8 cellular contexts compared by ENCODE assay signal in the genomic region with DNA sequence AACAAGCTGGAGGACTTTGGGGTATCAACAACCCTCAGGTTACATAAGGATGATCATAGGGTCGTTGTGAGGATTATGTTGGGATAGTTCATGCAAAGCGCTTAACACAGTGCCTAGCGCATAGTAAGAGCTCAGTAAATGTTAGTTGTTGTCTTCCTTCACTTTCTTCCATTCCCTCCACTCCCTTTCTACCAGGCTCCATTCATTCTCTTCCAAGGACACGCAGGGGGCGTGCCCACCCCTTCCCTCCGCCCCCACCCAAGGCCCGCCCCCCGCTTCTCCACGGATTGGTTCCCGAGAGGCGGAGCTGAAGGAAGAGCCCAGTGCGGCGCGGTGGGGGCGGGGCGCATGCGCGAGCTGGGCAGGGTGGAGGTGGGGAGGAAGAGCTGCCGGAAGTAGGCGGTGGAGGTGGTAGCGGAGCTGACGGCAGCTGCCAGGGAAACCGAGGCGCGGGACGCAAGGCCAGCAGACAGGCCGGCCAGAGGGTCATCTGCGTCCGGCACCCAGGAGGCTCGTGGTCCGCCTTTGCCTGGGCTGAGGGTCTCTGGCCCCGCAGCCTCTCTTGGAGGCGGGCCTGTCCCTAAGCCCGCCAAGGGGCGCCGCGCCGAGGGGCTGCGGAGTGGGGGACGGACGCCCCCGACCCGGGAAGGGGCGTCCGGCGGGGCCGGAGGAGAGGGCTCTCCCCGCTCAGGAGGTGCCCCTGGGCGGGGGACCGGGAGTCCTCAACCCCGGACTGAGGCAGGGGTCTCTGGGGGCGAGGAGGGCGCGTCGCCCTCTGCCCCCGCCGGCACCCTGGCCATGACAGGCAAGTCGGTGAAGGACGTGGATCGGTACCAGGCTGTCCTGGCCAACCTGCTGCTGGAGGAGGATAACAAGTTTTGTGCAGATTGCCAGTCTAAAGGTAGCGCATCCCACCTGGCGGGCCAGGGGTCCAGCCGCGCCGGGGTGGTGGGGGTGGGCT. TPM values are rescaled to one million over a fixed set of nuclear protein-coding genes. Genes with fewer than 3 reads are reported as not detected.
DNase-seq lines count a peak whose midpoint lies in the region; ATAC-seq and TF ChIP-seq lines count a peak whose summit lies in the region.

Gene SMAP2 (plus strand): TSS at position 405 of the 961 bp plus-strand sequence. CDS start 394 bp downstream, at position 799.

- H3K27me3 ChIP-seq in heart right ventricle (no peaks in the 10 kb centered on the region), upper lobe of left lung (no peaks in the 10 kb centered on the region)

- peak within 1 kb of the TSS; percentile 59 to 99 (median 88) for H3K27ac ChIP-seq in heart right ventricle
- H3K27ac ChIP-seq in upper lobe of left lung: peak within 1 kb of the TSS; percentile 95 to 98 (median 97)

- intact Hi-C loops in T-helper 1 cell treated with Interleukin-12 subunit alpha and Interleukin-12 subunit beta and Interleukin-4 antibody, amounts not matched to agents 30 ng/mL and 1 ng/mL, for 36 hours (cut with micrococcal nuclease): loop anchor here (5.0 kb wide), 2 partner anchors 34 to 79 kb away; partner anchors contain the start of gene ZFP69B
- intact Hi-C loops in heart right ventricle (cut with DNase I): no loop called here
- intact Hi-C loops in posterior vena cava (cut with DNase I): no loop called here

- DNase-seq in GM13976 (ENCODE audit: low spot score): peak; percentile 98
- DNase-seq in NCI-H1694 (lab: John Stamatoyannopoulos, UW): peak; percentile 82
- peak; percentile 92 for DNase-seq in amniotic epithelial cell (ENCODE audit: low read depth)
- peak; percentile 96 to 98 for DNase-seq in heart right ventricle
- peak; percentile 99 for DNase-seq in posterior vena cava (ENCODE audit: low spot score)
- peak; percentile 97 to 100 for DNase-seq in upper lobe of left lung

- peaks cover 0 to 12% (median 0%) of the 10 kb centered on the region in 9 donors for H3K36me3 ChIP-seq in heart right ventricle
- no peaks in the 10 kb centered on the region for H3K36me3 ChIP-seq in upper lobe of left lung

- H3K4me1 ChIP-seq in heart right ventricle (peaks cover 0 to 46% (median 13%) of the 10 kb centered on the region in 9 donors), upper lobe of left lung (peaks cover 10 to 20% (median 10%) of the 10 kb centered on the region in 4 donors)

- 1% methylated on average over 65 of the region's 65 CpGs for WGBS in heart right ventricle, 2 donors
- 1 to 13% methylated on average over 7 to 34 of the region's 65 CpGs for WGBS in upper lobe of left lung, 2 donors

- H3K9me3 ChIP-seq in heart right ventricle: no peaks in the 10 kb centered on the region
- H3K9me3 ChIP-seq in upper lobe of left lung: no peaks in the 10 kb centered on the region

- TF ChIP-seq EP300 in upper lobe of left lung (IDR thresholded peaks at IDR 0.05): no peak

- TF ChIP-seq CTCF in GM13976 (IDR thresholded peaks at IDR 0.05; ENCODE audit: borderline replicate concordance, control extremely low read depth, extremely low read depth, insufficient read depth, missing control alignments) (no peak), heart right ventricle (IDR thresholded peaks at IDR 0.05) (no peak), upper lobe of left lung (IDR thresholded peaks at IDR 0.05) (no peak)

- ATAC-seq in HG02870 (IDR thresholded peaks at IDR 0.05; ENCODE audit: unreplicated experiment) (peak; percentile 70), heart right ventricle (peak; percentile 99 to 100 (median 100)), upper lobe of left lung (ENCODE audit: low FRiP score in 2 of 2) (peak; percentile 99)

- in situ Hi-C loops in GM13976 (cut with MboI; ENCODE audit: low sequenced_read_pairs, unreplicated experiment): no loop called here

- peak within 1 kb of the TSS; percentile 81 to 100 (median 93) for H3K4me3 ChIP-seq in heart right ventricle
- peak within 1 kb of the TSS; percentile 67 to 100 (median 96) for H3K4me3 ChIP-seq in upper lobe of left lung

- TF ChIP-seq POLR2A in upper lobe of left lung (IDR thresholded peaks at IDR 0.05): peak; percentile 10 to 97 (median 66)

RNA-seq across cellular contexts. Expression of gene SMAP2, which starts in this region (rescaled TPM):
- total RNA-seq in T-helper 1 cell treated with Interleukin-12 subunit alpha and Interleukin-12 subunit beta and Interleukin-4 antibody, amounts not matched to agents 30 ng/mL and 1 ng/mL, for 36 hours: 235 and 239 TPM in 2 replicates
- 10 to 100 TPM in 9 of 10 donors, 1 to 10 TPM in 1; 9.4 to 29.8 (median 12.2) TPM for total RNA-seq in heart right ventricle
- 10 to 100 TPM; 12.2 to 16.5 TPM for polyA plus RNA-seq in heart right ventricle
- total RNA-seq in posterior vena cava: 10 to 100 TPM; 26.0 to 44.8 TPM
- 10 to 100 TPM; 68.7 to 95.3 (median 72.2) TPM for total RNA-seq in upper lobe of left lung

Comparison
In these comparisons a context has a peak if more than half of its experiments do, and no peak if none do; other contexts are left out.
1. Peak in every context shown above with its lines: DNase-seq, ATAC-seq, H3K4me3 ChIP-seq and H3K27ac ChIP-seq.